ENCODE assay signal across 1 cellular context in genomic region chr13:45299194-45299593, GRCh38.
TF ChIP-seq lines count a peak whose summit lies in the region.

No MANE protein-coding gene starts in this region.

TF ChIP-seq in IMR-90, 13 proteins besides CTCF, POLR2A, EP300 and RAD21:
- TF ChIP-seq BHLHE40 (IDR thresholded peaks at IDR 0.05; ENCODE audit: low read depth, low read length): no peak
- no peak for TF ChIP-seq CEBPB (IDR thresholded peaks at IDR 0.05; ENCODE audit: low read depth, low read length)
- TF ChIP-seq MXI1 (IDR thresholded peaks at IDR 0.05; ENCODE audit: borderline replicate concordance, low read depth, low read length): no peak
- TF ChIP-seq, protein P1, sequence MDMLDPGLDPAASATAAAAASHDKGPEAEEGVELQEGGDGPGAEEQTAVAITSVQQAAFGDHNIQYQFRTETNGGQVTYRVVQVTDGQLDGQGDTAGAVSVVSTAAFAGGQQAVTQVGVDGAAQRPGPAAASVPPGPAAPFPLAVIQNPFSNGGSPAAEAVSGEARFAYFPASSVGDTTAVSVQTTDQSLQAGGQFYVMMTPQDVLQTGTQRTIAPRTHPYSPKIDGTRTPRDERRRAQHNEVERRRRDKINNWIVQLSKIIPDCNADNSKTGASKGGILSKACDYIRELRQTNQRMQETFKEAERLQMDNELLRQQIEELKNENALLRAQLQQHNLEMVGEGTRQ (IDR thresholded peaks at IDR 0.05; ENCODE audit: low read depth, low read length): no peak
- no peak for TF ChIP-seq CHD1 (IDR thresholded peaks at IDR 0.05; ENCODE audit: low read depth, low read length)
- TF ChIP-seq, protein P2, sequence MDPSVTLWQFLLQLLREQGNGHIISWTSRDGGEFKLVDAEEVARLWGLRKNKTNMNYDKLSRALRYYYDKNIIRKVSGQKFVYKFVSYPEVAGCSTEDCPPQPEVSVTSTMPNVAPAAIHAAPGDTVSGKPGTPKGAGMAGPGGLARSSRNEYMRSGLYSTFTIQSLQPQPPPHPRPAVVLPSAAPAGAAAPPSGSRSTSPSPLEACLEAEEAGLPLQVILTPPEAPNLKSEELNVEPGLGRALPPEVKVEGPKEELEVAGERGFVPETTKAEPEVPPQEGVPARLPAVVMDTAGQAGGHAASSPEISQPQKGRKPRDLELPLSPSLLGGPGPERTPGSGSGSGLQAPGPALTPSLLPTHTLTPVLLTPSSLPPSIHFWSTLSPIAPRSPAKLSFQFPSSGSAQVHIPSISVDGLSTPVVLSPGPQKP (IDR thresholded peaks at IDR 0.05; ENCODE audit: borderline replicate concordance, low read depth, low read length): no peak
- no peak for TF ChIP-seq RFX5 (IDR thresholded peaks at IDR 0.05; ENCODE audit: low read depth, low read length)
- no peak for TF ChIP-seq MAFK (IDR thresholded peaks at IDR 0.05; ENCODE audit: low read depth, low read length)
- no peak for TF ChIP-seq FOS (IDR thresholded peaks at IDR 0.05; ENCODE audit: low read depth, low read length)
- no peak for TF ChIP-seq SMC3 (IDR thresholded peaks at IDR 0.05; ENCODE audit: low read depth, low read length)
- no peak for TF ChIP-seq RCOR1 (IDR thresholded peaks at IDR 0.05; ENCODE audit: insufficient replicate concordance, low read length)
- TF ChIP-seq MAZ (IDR thresholded peaks at IDR 0.05; ENCODE audit: borderline replicate concordance, low read depth, low read length): no peak
- no peak for TF ChIP-seq NFE2L2 (IDR thresholded peaks at IDR 0.05; ENCODE audit: low read depth, low read length)
TF ChIP-seq in IMR-90: peak in this region for 0.
